ENCODE assay signal across 27 cellular contexts in the genomic region with DNA sequence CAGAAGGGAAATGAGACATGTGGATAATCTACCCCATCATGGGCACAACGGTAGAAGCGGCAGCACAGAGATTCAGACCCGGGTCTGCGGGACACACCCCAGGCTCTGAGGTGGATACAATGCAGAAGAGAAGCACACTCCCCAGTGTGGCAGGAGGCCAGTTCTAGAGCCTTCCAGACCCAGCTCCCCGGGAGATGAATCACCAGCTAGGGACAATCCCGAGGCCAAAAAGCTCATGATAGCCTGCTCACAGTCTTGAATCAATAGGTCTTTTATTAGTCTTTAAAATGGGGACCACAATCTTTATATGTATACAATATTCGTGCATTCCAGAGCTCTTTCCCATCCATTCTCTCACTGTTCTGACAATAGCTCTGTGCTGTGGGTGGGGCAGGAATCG. TPM values are rescaled to one million over a fixed set of nuclear protein-coding genes. Genes with fewer than 3 reads are reported as not detected.
DNase-seq lines count a peak whose midpoint lies in the region; ATAC-seq, FAIRE-seq and TF ChIP-seq lines count a peak whose summit lies in the region.
"Had no signal": no experiment of that assay in that cellular context is flagged by ENCODE, and none has a peak within 500 bp of the region (broad histone marks: within the 10 kb centered on the region; RNA-seq: fewer than 3 reads in every experiment).

No MANE protein-coding gene starts in this region.

- DNase-seq in HFFc6 = peak; percentile 30
- peak; percentile 57 for DNase-seq in astrocyte (ENCODE audit: low read depth)
- peak; percentile 57 for DNase-seq in fibroblast of pulmonary artery (ENCODE audit: low read depth)
- DNase-seq in SJCRH30 = no peak
- no peak for DNase-seq in activated CD8-positive, alpha-beta memory T cell treated with anti-CD3 and anti-CD28 coated beads, Interleukin-2, amount 50 U/mL, for 48 hours
- DNase-seq in activated T-cell treated with anti-CD3 and anti-CD28 coated beads, Interleukin-2, amount 50 U/mL, for 72 hours = no peak
- DNase-seq: CD4-positive, alpha-beta T cell; DMS153; effector CD8-positive, alpha-beta T cell; esophagus squamous epithelium; GF-D8; H7; kidney glomerular epithelial cell; NCI-H187; NCI-H526 treated with DMSO at 0.1 percent for 48 hours; sigmoid colon; stimulated activated CD4-positive, alpha-beta T cell treated with anti-CD3 and anti-CD28 coated beads, Interleukin-15, amount 100 ng/mL, for 24 hours; stimulated activated naive CD8-positive, alpha-beta T cell treated with anti-CD3 and anti-CD28 coated beads, Interleukin-15, Interleukin-2, amounts not matched to agents 100 U/mL and 50 U/mL, for 24 hours had no signal

- H3K27ac ChIP-seq in astrocyte (ENCODE audit: low read depth, low read length) (no peak overlapping the region), SJCRH30 (no peak overlapping the region)
- H3K27ac ChIP-seq: esophagus squamous epithelium, KMS-11, sigmoid colon, thoracic aorta had no signal

- TF ChIP-seq CTCF in HFFc6 (IDR thresholded peaks at IDR 0.05) (no peak), astrocyte (IDR thresholded peaks at IDR 0.05; ENCODE audit: insufficient read depth, low read depth, low read length) (no peak), fibroblast of pulmonary artery (IDR thresholded peaks at IDR 0.05; ENCODE audit: low read length, missing control alignments) (no peak)

- H3K4me3 Mint-ChIP-seq in HFFc6 (no peak overlapping the region), astrocyte (ENCODE audit: unreplicated experiment) (no peak overlapping the region)
- H3K4me3 Mint-ChIP-seq in activated T-cell treated with anti-CD3 and anti-CD28 coated beads, Interleukin-2, amount 50 U/mL, for 72 hours = no peak overlapping the region
- H3K4me3 Mint-ChIP-seq: activated naive CD8-positive, alpha-beta T cell; activated T-helper 17 cell treated with anti-CD3 and anti-CD28 coated beads, Interleukin-2, amount 50 U/mL, for 72 hours; CD4-positive, alpha-beta T cell; T-helper 2 cell treated with Interferon-gamma antibody and Interleukin-4, amounts not matched to agents 5 μg/mL and 100 μg/mL, for 36 hours had no signal

- no peaks in the 10 kb centered on the region for H3K9me3 Mint-ChIP-seq in HFFc6
- no peaks in the 10 kb centered on the region for H3K9me3 Mint-ChIP-seq in astrocyte (ENCODE audit: unreplicated experiment)
- H3K9me3 Mint-ChIP-seq in activated T-cell treated with anti-CD3 and anti-CD28 coated beads, Interleukin-2, amount 50 U/mL, for 72 hours = no peaks in the 10 kb centered on the region
- H3K9me3 Mint-ChIP-seq: activated T-helper 17 cell treated with anti-CD3 and anti-CD28 coated beads, Interleukin-2, amount 50 U/mL, for 72 hours; CD4-positive, alpha-beta T cell; T-helper 2 cell treated with Interferon-gamma antibody and Interleukin-4, amounts not matched to agents 5 μg/mL and 100 μg/mL, for 36 hours had no signal

- H3K4me3 ChIP-seq in astrocyte (ENCODE audit: insufficient read depth, low read depth, low read length) = no peak overlapping the region
- H3K4me3 ChIP-seq in fibroblast of pulmonary artery (replicated peaks; ENCODE audit: low read depth, low read length) = no peak overlapping the region
- no peak overlapping the region for H3K4me3 ChIP-seq in SJCRH30
- H3K4me3 ChIP-seq: esophagus squamous epithelium, lung, sigmoid colon, thoracic aorta had no signal

- peaks cover 33% of the 10 kb centered on the region for H3K4me1 ChIP-seq in astrocyte (ENCODE audit: insufficient read depth, low read length)
- H3K4me1 ChIP-seq in SJCRH30 = peaks cover 24% of the 10 kb centered on the region

- no peak overlapping the region for H3K27ac Mint-ChIP-seq in HFFc6
- no peak overlapping the region for H3K27ac Mint-ChIP-seq in astrocyte (ENCODE audit: unreplicated experiment)
- no peak overlapping the region for H3K27ac Mint-ChIP-seq in activated T-cell treated with anti-CD3 and anti-CD28 coated beads, Interleukin-2, amount 50 U/mL, for 72 hours
- H3K27ac Mint-ChIP-seq: activated naive CD8-positive, alpha-beta T cell; activated T-helper 17 cell treated with anti-CD3 and anti-CD28 coated beads, Interleukin-2, amount 50 U/mL, for 72 hours; CD4-positive, alpha-beta T cell; progenitor cell of endocrine pancreas; T-helper 2 cell treated with Interferon-gamma antibody and Interleukin-4, amounts not matched to agents 5 μg/mL and 100 μg/mL, for 36 hours had no signal

- H3K79me2 ChIP-seq in astrocyte (ENCODE audit: insufficient read depth, low read length) = no peaks in the 10 kb centered on the region

- peaks cover 1% of the 10 kb centered on the region; the same call in 1 of the 2 replicates for H3K27me3 Mint-ChIP-seq in HFFc6 (ENCODE audit: insufficient read depth)
- no peaks in the 10 kb centered on the region for H3K27me3 Mint-ChIP-seq in astrocyte (ENCODE audit: low read depth, unreplicated experiment)
- peaks cover 9% of the 10 kb centered on the region for H3K27me3 Mint-ChIP-seq in activated T-cell treated with anti-CD3 and anti-CD28 coated beads, Interleukin-2, amount 50 U/mL, for 72 hours (ENCODE audit: low read depth)
- H3K27me3 Mint-ChIP-seq: progenitor cell of endocrine pancreas had no signal

- H2AFZ ChIP-seq in astrocyte (ENCODE audit: low read depth, low read length) = no peak overlapping the region

- H3K4me2 ChIP-seq in astrocyte (ENCODE audit: low read length) = no peak overlapping the region
- H3K4me2 ChIP-seq: KMS-11 had no signal

- H3K9ac ChIP-seq in astrocyte (ENCODE audit: low read length) = no peak overlapping the region
- H3K9ac ChIP-seq: KMS-11 had no signal

- no peak for FAIRE-seq in astrocyte (lab: Jason Lieb, UNC)

- peaks cover 4% of the 10 kb centered on the region for H4K20me1 ChIP-seq in astrocyte (ENCODE audit: insufficient read depth, low read length)

- H3K36me3 Mint-ChIP-seq in HFFc6 (ENCODE audit: low read depth) = no peaks in the 10 kb centered on the region
- H3K36me3 Mint-ChIP-seq in astrocyte (ENCODE audit: low read depth, unreplicated experiment) = no peaks in the 10 kb centered on the region
- no peaks in the 10 kb centered on the region for H3K36me3 Mint-ChIP-seq in activated T-cell treated with anti-CD3 and anti-CD28 coated beads, Interleukin-2, amount 50 U/mL, for 72 hours (ENCODE audit: insufficient read depth in 2 of 2)
- H3K36me3 Mint-ChIP-seq: activated naive CD8-positive, alpha-beta T cell had no signal

- H3K27me3 ChIP-seq in astrocyte (ENCODE audit: insufficient read depth, low read length) (no peaks in the 10 kb centered on the region), SJCRH30 (no peaks in the 10 kb centered on the region)
- H3K27me3 ChIP-seq: esophagus squamous epithelium, sigmoid colon had no signal

- H3K9me3 ChIP-seq in astrocyte (ENCODE audit: insufficient read depth, low read depth, low read length) = no peaks in the 10 kb centered on the region
- no peaks in the 10 kb centered on the region for H3K9me3 ChIP-seq in SJCRH30 (replicated peaks)
- H3K9me3 ChIP-seq: esophagus squamous epithelium, sigmoid colon, thoracic aorta had no signal

- H3K36me3 ChIP-seq in astrocyte (ENCODE audit: insufficient read depth, low read length) (no peaks in the 10 kb centered on the region), SJCRH30 (no peaks in the 10 kb centered on the region)
- H3K36me3 ChIP-seq: esophagus squamous epithelium, sigmoid colon, thoracic aorta had no signal

- ATAC-seq in GM21786 (IDR thresholded peaks at IDR 0.05; ENCODE audit: unreplicated experiment) = no peak
- ATAC-seq in activated T-cell treated with anti-CD3 and anti-CD28 coated beads, Interleukin-2, amount 50 U/mL, for 72 hours (replicated peaks in 1 of 2) = no peak
- ATAC-seq: activated T-helper 17 cell treated with anti-CD3 and anti-CD28 coated beads, Interleukin-2, amount 50 U/mL, for 72 hours; SK-N-SH treated with all-trans-retinoic acid at 6 μM for 48 hours; stimulated activated naive CD8-positive, alpha-beta T cell treated with anti-CD3 and anti-CD28 coated beads, Interleukin-15, Interleukin-2, amounts not matched to agents 100 U/mL and 50 U/mL, for 24 hours had no signal

- H3K4me1 Mint-ChIP-seq in HFFc6 (ENCODE audit: low read depth) (peaks cover 43% of the 10 kb centered on the region), astrocyte (ENCODE audit: low read depth, unreplicated experiment) (peaks cover 15% of the 10 kb centered on the region)
- no peaks in the 10 kb centered on the region for H3K4me1 Mint-ChIP-seq in activated T-cell treated with anti-CD3 and anti-CD28 coated beads, Interleukin-2, amount 50 U/mL, for 72 hours (ENCODE audit: low read depth)
- H3K4me1 Mint-ChIP-seq: activated T-helper 17 cell treated with anti-CD3 and anti-CD28 coated beads, Interleukin-2, amount 50 U/mL, for 72 hours had no signal

RNA-seq across cellular contexts. Expression of a gene that starts 57.3 kb away (rescaled TPM):
- 1 to 10 TPM in 5 of 6 experiments, under 1 TPM in 1; 0.81 to 2.7 (median 1.1) TPM for total RNA-seq in HFFc6 (2021; fragmentation: NEBNext Ultra II Directional; extraction: Animal tissue kit (Norgen Biotek cat#: 25700))
- 0.52 and 1.3 TPM in 2 replicates for total RNA-seq in astrocyte
- 0.41 and 0.42 TPM in 2 replicates for total RNA-seq in SJCRH30 (2014; rRNA removed; shearing (Covaris generic))
- total RNA-seq in activated T-cell treated with anti-CD3 and anti-CD28 coated beads, Interleukin-2, amount 50 U/mL, for 72 hours = 1 to 10 TPM in 1 of 2 donors, under 1 TPM in 1; 0.72 to 1.0 TPM
- total RNA-seq: activated T-helper 17 cell treated with anti-CD3 and anti-CD28 coated beads, Interleukin-2, amount 50 U/mL, for 72 hours; CD4-positive, alpha-beta T cell had no signal

Comparison
In these comparisons a context has a peak if more than half of its experiments do, and no peak if none do; other contexts are left out.
1. DNase-seq: peak in HFFc6 (single experiment), astrocyte (single experiment) and fibroblast of pulmonary artery (single experiment); none in SJCRH30 (0 of 2), activated CD8-positive, alpha-beta memory T cell treated with anti-CD3 and anti-CD28 coated beads, Interleukin-2, amount 50 U/mL, for 48 hours (single experiment) and activated T-cell treated with anti-CD3 and anti-CD28 coated beads, Interleukin-2, amount 50 U/mL, for 72 hours (0 of 2).